22 cellular contexts compared by ENCODE assay signal in the genomic region with DNA sequence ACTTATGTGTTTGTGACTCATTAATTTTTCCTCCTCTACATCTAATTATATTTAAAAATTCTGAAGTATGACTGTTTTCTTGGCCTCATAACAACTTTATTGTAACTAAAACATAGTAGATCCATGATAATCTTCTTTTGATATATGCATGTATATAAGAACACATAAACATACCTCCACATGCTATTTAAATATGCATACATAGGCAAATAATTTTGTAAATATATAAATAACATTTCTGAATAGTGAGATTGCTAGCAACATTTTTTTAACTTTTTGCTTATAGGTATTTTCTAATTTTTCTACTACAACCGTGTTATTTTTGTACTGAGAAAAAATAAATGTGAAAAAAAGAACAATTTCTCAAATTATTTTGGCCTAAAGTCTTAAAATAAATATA.
A peak's percentile ranks its signal among the peaks of the same experiment; 100 is the strongest.
DNase-seq lines count a peak whose midpoint lies in the region; ATAC-seq, FAIRE-seq and TF ChIP-seq lines count a peak whose summit lies in the region.
"Had no signal": no experiment of that assay in that cellular context is flagged by ENCODE, and none has a peak within 500 bp of the region (broad histone marks: within the 10 kb centered on the region; RNA-seq: fewer than 3 reads in every experiment).

No MANE protein-coding gene starts in this region.

- H3K27ac ChIP-seq in HepG2 (ENCODE audit: extremely low read length, insufficient read depth, low read length) (no peak overlapping the region), right lobe of liver (no peak overlapping the region)
- H3K27ac ChIP-seq: 22Rv1; A549; BLaER1 treated with 17β-estradiol and CSF1 and Interleukin-3, amounts not matched to agents 10 nM and 100 nM; C4-2B had no signal

- CTCF ChIA-PET in HepG2 (lab: Yijun Ruan, JAX; ENCODE audit: low intra/inter-chr PET ratio, low total read pairs) = no interaction called here

- H3K9ac ChIP-seq in HepG2 (ENCODE audit: insufficient read depth, low read depth, low read length) = no peak overlapping the region
- H3K9ac ChIP-seq: BLaER1 treated with 17β-estradiol and CSF1 and Interleukin-3, amounts not matched to agents 10 nM and 100 nM had no signal

- H3K4me3 ChIP-seq in HepG2 (replicated peaks in 1 of 3; ENCODE audit: insufficient read depth in 1 of 3, low read depth in 2 of 3, low read length in 3 of 3) (no peak overlapping the region), right lobe of liver (no peak overlapping the region)
- H3K4me3 ChIP-seq: A549; BLaER1 treated with 17β-estradiol and CSF1 and Interleukin-3, amounts not matched to agents 10 nM and 100 nM; GM12878 had no signal

- no peaks in the 10 kb centered on the region for H3K9me3 ChIP-seq in HepG2 (ENCODE audit: low read length)
- no peaks in the 10 kb centered on the region for H3K9me3 ChIP-seq in right lobe of liver
- H3K9me3 ChIP-seq: A549; BLaER1 treated with 17β-estradiol and CSF1 and Interleukin-3, amounts not matched to agents 10 nM and 100 nM had no signal

- no peak for DNase-seq in HepG2 (ENCODE audit: low spot score)
- DNase-seq in right lobe of liver = no peak
- no peak for DNase-seq in COR-L47 (lab: John Stamatoyannopoulos, UW)
- DNase-seq: AML-193; CD4-positive, alpha-beta T cell; CD8-positive, alpha-beta T cell; DMS 273 treated with DMSO at 0.1 percent for 48 hours; DMS153; DMS53; DMS79; DND-41; EL; GDM1 had no signal

- no peak overlapping the region for H2AFZ ChIP-seq in HepG2 (ENCODE audit: low read length)

- H3K36me3 ChIP-seq in HepG2 (replicated peaks in 1 of 2; ENCODE audit: control insufficient read depth in 1 of 2, insufficient read depth in 2 of 2, low read length in 2 of 2) (no peaks in the 10 kb centered on the region), right lobe of liver (no peaks in the 10 kb centered on the region)
- H3K36me3 ChIP-seq: BLaER1 treated with 17β-estradiol and CSF1 and Interleukin-3, amounts not matched to agents 10 nM and 100 nM had no signal

- TF ChIP-seq EP300 in HepG2 (IDR thresholded peaks at IDR 0.05; ENCODE audit: low read depth in 2 of 2, low read length in 2 of 2) (no peak), HepG2 (CRISPR knock-in tag; IDR thresholded peaks at IDR 0.05; ENCODE audit: borderline replicate concordance) (no peak)

- POLR2A ChIA-PET in HepG2 (lab: Yijun Ruan, JAX) = no interaction called here

- no TSS peak for BruUV-seq in HepG2 (replicated peaks; lab: Mats Ljungman, UMichigan)

- H3K27me3 ChIP-seq in HepG2 (ENCODE audit: control insufficient read depth in 1 of 2, insufficient read depth in 2 of 2, low read length in 2 of 2) = no peaks in the 10 kb centered on the region
- H3K27me3 ChIP-seq in right lobe of liver = no peaks in the 10 kb centered on the region
- H3K27me3 ChIP-seq: BLaER1 treated with 17β-estradiol and CSF1 and Interleukin-3, amounts not matched to agents 10 nM and 100 nM had no signal

- in situ Hi-C loops in HepG2 (cut with HindIII; ENCODE audit: extremely low pct_ligation_motif_present, low pct_unique_long_range_greater_than_20kb) = no loop called here

- TF ChIP-seq CTCF in HepG2 (CRISPR knock-in tag; IDR thresholded peaks at IDR 0.05) (no peak), right lobe of liver (IDR thresholded peaks at IDR 0.05) (no peak)

- ATAC-seq in HepG2 (no peak), right lobe of liver (no peak), GM19455 (IDR thresholded peaks at IDR 0.05; ENCODE audit: unreplicated experiment) (no peak)
- ATAC-seq: A549; CD8-positive, alpha-beta T cell; GM12878 had no signal

- no peak overlapping the region for H3K4me2 ChIP-seq in HepG2 (ENCODE audit: low read depth, low read length)
- H3K4me2 ChIP-seq: A549; BLaER1 treated with 17β-estradiol and CSF1 and Interleukin-3, amounts not matched to agents 10 nM and 100 nM had no signal

- no peaks in the 10 kb centered on the region for H4K20me1 ChIP-seq in HepG2 (ENCODE audit: insufficient read depth, low read length)
- H4K20me1 ChIP-seq: BLaER1 treated with 17β-estradiol and CSF1 and Interleukin-3, amounts not matched to agents 10 nM and 100 nM had no signal

- no peaks in the 10 kb centered on the region for H3K79me2 ChIP-seq in HepG2 (ENCODE audit: insufficient read depth, low read length)

- intact Hi-C loops in HepG2 (cut with micrococcal nuclease; ENCODE audit: unreplicated experiment) (no loop called here), right lobe of liver (cut with DNase I) (no loop called here)

- WGBS in HepG2 (ENCODE audit: low lambda C conversion rate) = 1% methylated on average over 1 of the region's 1 CpG
- WGBS in right lobe of liver (ENCODE audit: insufficient coverage, low coverage, low lambda C conversion rate, missing lambda C conversion rate) = 38% methylated on average over 1 of the region's 1 CpG

- FAIRE-seq in HepG2 (lab: Jason Lieb, UNC) (no peak), colon (lab: Jason Lieb, UNC) (peak; percentile 57)
- FAIRE-seq: A549, GM12878, GM12892, GM18507 had no signal

- TF ChIP-seq RAD21 in HepG2 (CRISPR knock-in tag; IDR thresholded peaks at IDR 0.05) = no peak

- TF ChIP-seq POLR2A in HepG2 (IDR thresholded peaks at IDR 0.05; ENCODE audit: insufficient read depth in 1 of 2, low read depth in 2 of 2, low read length in 2 of 2) = no peak
- TF ChIP-seq POLR2A in right lobe of liver (IDR thresholded peaks at IDR 0.05) = no peak

- H3K4me1 ChIP-seq in HepG2 (ENCODE audit: insufficient read depth, low read length) (no peaks in the 10 kb centered on the region), right lobe of liver (no peaks in the 10 kb centered on the region)
- H3K4me1 ChIP-seq: A549; BLaER1 treated with 17β-estradiol and CSF1 and Interleukin-3, amounts not matched to agents 10 nM and 100 nM had no signal

TF ChIP-seq in HepG2, 621 proteins besides CTCF, POLR2A, EP300 and RAD21:
- no peak for TF ChIP-seq SNAI1 (CRISPR knock-in tag; IDR thresholded peaks at IDR 0.05; ENCODE audit: borderline replicate concordance)
- peak; percentile 39; the same call in 1 of the 2 replicates for TF ChIP-seq MAFF (IDR thresholded peaks at IDR 0.05; ENCODE audit: low read depth, low read length)
- no peak for TF ChIP-seq ZNF605 (CRISPR knock-in tag; IDR thresholded peaks at IDR 0.05)
- peak in 1 of 2 experiments; percentile 71; a peak in 2 of 4 replicates for TF ChIP-seq MAFK (conservative IDR thresholded peaks at IDR 0.05 in 1 of 2, IDR thresholded peaks at IDR 0.05 in 1 of 2; ENCODE audit: low read length in 2 of 2)
